In genomic region chr1:7539772-7540175, GRCh38 we compare ENCODE assay signal across 8 cellular contexts.
DNase-seq lines count a peak whose midpoint lies in the region; ATAC-seq lines count a peak whose summit lies in the region.

No MANE protein-coding gene starts in this region.

- CTCF ChIA-PET in activated CD8-positive, alpha-beta T cell treated with anti-CD3 and anti-CD28 coated beads, Interleukin-2, amount 10 ng/mL, durations not matched to agents 7 days and 5 days (lab: Charles Lee): no interaction called here

- no peak overlapping the region for H3K27ac Mint-ChIP-seq in activated CD8-positive, alpha-beta T cell treated with anti-CD3 and anti-CD28 coated beads, Interleukin-2, amount 10 ng/mL, durations not matched to agents 7 days and 5 days

- no peak overlapping the region for H3K4me3 Mint-ChIP-seq in activated CD8-positive, alpha-beta T cell treated with anti-CD3 and anti-CD28 coated beads, Interleukin-2, amount 10 ng/mL, durations not matched to agents 7 days and 5 days

- no peaks in the 10 kb centered on the region for H3K27me3 Mint-ChIP-seq in activated CD8-positive, alpha-beta T cell treated with anti-CD3 and anti-CD28 coated beads, Interleukin-2, amount 10 ng/mL, durations not matched to agents 7 days and 5 days (ENCODE audit: low read depth)

- intact Hi-C loops in left colon (cut with DNase I, micrococcal nuclease): no loop called here

- no peak for ATAC-seq in activated CD8-positive, alpha-beta T cell treated with anti-CD3 and anti-CD28 coated beads, Interleukin-2, amount 10 ng/mL, durations not matched to agents 7 days and 5 days
- peak; percentile 64 for ATAC-seq in left colon
- ATAC-seq in HG03039 (IDR thresholded peaks at IDR 0.05; ENCODE audit: unreplicated experiment): no peak
- ATAC-seq in GM19351 (IDR thresholded peaks at IDR 0.05; ENCODE audit: unreplicated experiment): no peak
- no peak for ATAC-seq in HG03565 (IDR thresholded peaks at IDR 0.05; ENCODE audit: unreplicated experiment)

- no peaks in the 10 kb centered on the region for H3K4me1 Mint-ChIP-seq in activated CD8-positive, alpha-beta T cell treated with anti-CD3 and anti-CD28 coated beads, Interleukin-2, amount 10 ng/mL, durations not matched to agents 7 days and 5 days (ENCODE audit: low read depth)

- H3K9me3 Mint-ChIP-seq in activated CD8-positive, alpha-beta T cell treated with anti-CD3 and anti-CD28 coated beads, Interleukin-2, amount 10 ng/mL, durations not matched to agents 7 days and 5 days (ENCODE audit: insufficient read depth): no peaks in the 10 kb centered on the region

- POLR2A ChIA-PET in activated CD8-positive, alpha-beta T cell treated with anti-CD3 and anti-CD28 coated beads, Interleukin-2, amount 10 ng/mL, durations not matched to agents 7 days and 5 days (lab: Charles Lee): no interaction called here

- DNase-seq in EH (ENCODE audit: low read depth) (peak; percentile 41), HT1080 (ENCODE audit: low read depth) (peak; percentile 42), left colon (peak; percentile 28 to 62), inferior parietal cortex (ENCODE audit: extremely low spot score) (no peak)
- DNase-seq in activated CD8-positive, alpha-beta T cell treated with anti-CD3 and anti-CD28 coated beads, Interleukin-2, amount 10 ng/mL, durations not matched to agents 7 days and 5 days: peak; percentile 32

- no peaks in the 10 kb centered on the region for H3K36me3 Mint-ChIP-seq in activated CD8-positive, alpha-beta T cell treated with anti-CD3 and anti-CD28 coated beads, Interleukin-2, amount 10 ng/mL, durations not matched to agents 7 days and 5 days (ENCODE audit: low read depth)
